In genomic region chr1:197775282-197776262, GRCh38 we compare ENCODE assay signal across 8 cellular contexts. TPM values are rescaled to one million over a fixed set of nuclear protein-coding genes. Genes with fewer than 3 reads are reported as not detected.
DNase-seq lines count a peak whose midpoint lies in the region; ATAC-seq and TF ChIP-seq lines count a peak whose summit lies in the region.

TSS of gene DENND1B (minus strand) at chr1:197775480. CDS start at chr1:197775155, 325 bp downstream.

- H3K27ac ChIP-seq in CD4-positive, alpha-beta T cell (ENCODE audit: low read depth, low read length), result peak within 1 kb of the TSS; percentile 82
- H3K27ac ChIP-seq in Panc1 (ENCODE audit: low read length), result peak within 1 kb of the TSS; percentile 75

- H3K36me3 ChIP-seq in Panc1 (ENCODE audit: control insufficient read depth, insufficient read depth, low read length), result no peaks in the 10 kb centered on the region; the same call in 1 of the 2 replicates

- no peaks in the 10 kb centered on the region for H3K27me3 ChIP-seq in CD4-positive, alpha-beta T cell (ENCODE audit: control insufficient read depth, insufficient read depth, low read length)
- H3K27me3 ChIP-seq in Panc1 (ENCODE audit: control insufficient read depth, insufficient read depth, low read length), result no peaks in the 10 kb centered on the region

- H3K27ac Mint-ChIP-seq in CD4-positive, alpha-beta T cell, result peak within 1 kb of the TSS; percentile 89
- H3K27ac Mint-ChIP-seq in nephron progenitor cell, result no peak within 1 kb of the TSS
- peak within 1 kb of the TSS; percentile 97 to 99 for H3K27ac Mint-ChIP-seq in stimulated activated naive CD8-positive, alpha-beta T cell treated with anti-CD3 and anti-CD28 coated beads, Interleukin-15, amount 100 ng/mL, for 72 hours

- POLR2A ChIA-PET in CD4-positive, alpha-beta T cell (lab: Charles Lee), result interaction anchor here (0.8 to 2.0 kb wide), 9 partner anchors 8 to 1162 kb away, joined by 3 to 15 read pairs (median 4); partner anchors contain the start of gene C1orf53
- POLR2A ChIA-PET in Panc1 (lab: Charles Lee), result no interaction called here

- intact Hi-C loops in CD4-positive, alpha-beta T cell (cut with DNase I, micrococcal nuclease), result loop anchor here (2.0 to 10.0 kb wide), 4 partner anchors 15 to 399 kb away; partner anchors contain the start of genes LHX9 (in 1 of the 2) and NEK7 (in 1 of the 2)
- intact Hi-C loops in Panc1 (cut with micrococcal nuclease; ENCODE audit: unreplicated experiment), result no loop called here

- DNase-seq in CD4-positive, alpha-beta T cell, result peak; percentile 64 to 84 (median 76)
- DNase-seq in Panc1 (ENCODE audit: low read depth, low spot score), result peak; percentile 33
- DNase-seq in activated T-cell treated with anti-CD3 and anti-CD28 coated beads, Interleukin-2, amount 50 U/mL, for 48 hours, result peak; percentile 85 to 88
- peak; percentile 45 for DNase-seq in fibroblast of mammary gland (ENCODE audit: low read depth)
- peak; percentile 82 for DNase-seq in nephron progenitor cell
- peak; percentile 86 to 89 for DNase-seq in stimulated activated naive CD8-positive, alpha-beta T cell treated with anti-CD3 and anti-CD28 coated beads, Interleukin-15, amount 100 ng/mL, for 72 hours

- no TSS peak for BruUV-seq in Panc1 (replicated peaks; lab: Mats Ljungman, UMichigan)

- in situ Hi-C loops in Panc1 (cut with HindIII; ENCODE audit: low pct_unique_long_range_greater_than_20kb, low sequenced_read_pairs), result no loop called here

- peaks cover 11% of the 10 kb centered on the region for H3K4me1 ChIP-seq in Panc1 (ENCODE audit: control insufficient read depth, insufficient read depth, low read length)

- TF ChIP-seq CTCF in CD4-positive, alpha-beta T cell (IDR thresholded peaks at IDR 0.05), result peak; percentile 15
- no peak for TF ChIP-seq CTCF in Panc1 (IDR thresholded peaks at IDR 0.05)
- TF ChIP-seq CTCF in fibroblast of mammary gland (conservative IDR thresholded peaks at IDR 0.05; ENCODE audit: control insufficient read depth, insufficient read depth, low read depth, low read length), result no peak
- no peak for TF ChIP-seq CTCF in nephron progenitor cell (IDR thresholded peaks at IDR 0.05)

- H3K36me3 Mint-ChIP-seq in CD4-positive, alpha-beta T cell (ENCODE audit: low read depth), result peaks cover 18% of the 10 kb centered on the region
- H3K36me3 Mint-ChIP-seq in nephron progenitor cell (ENCODE audit: low read depth), result no peaks in the 10 kb centered on the region

- no peaks in the 10 kb centered on the region for H3K9me3 ChIP-seq in CD4-positive, alpha-beta T cell (ENCODE audit: control insufficient read depth, low read length)
- no peaks in the 10 kb centered on the region for H3K9me3 ChIP-seq in Panc1 (ENCODE audit: control insufficient read depth, insufficient read depth, low read depth, low read length)

- H3K4me3 ChIP-seq in Panc1 (ENCODE audit: low read depth in 2 of 2, low read length in 2 of 2) (peak within 1 kb of the TSS; percentile 70 to 72), fibroblast of mammary gland (ENCODE audit: control insufficient read depth, low read depth, low read length) (peak within 1 kb of the TSS; percentile 59)

- peak within 1 kb of the TSS; percentile 94 for H3K4me3 Mint-ChIP-seq in CD4-positive, alpha-beta T cell
- peak within 1 kb of the TSS; percentile 92 for H3K4me3 Mint-ChIP-seq in nephron progenitor cell
- H3K4me3 Mint-ChIP-seq in stimulated activated naive CD8-positive, alpha-beta T cell treated with anti-CD3 and anti-CD28 coated beads, Interleukin-15, amount 100 ng/mL, for 72 hours, result peak within 1 kb of the TSS; percentile 86 to 88

- ATAC-seq in CD4-positive, alpha-beta T cell (ENCODE audit: poor library complexity), result peak; percentile 65
- ATAC-seq in GM19452 (IDR thresholded peaks at IDR 0.05; ENCODE audit: unreplicated experiment) (peak; percentile 69), HG03571 (IDR thresholded peaks at IDR 0.05; ENCODE audit: unreplicated experiment) (peak; percentile 70), Panc1 (peak; percentile 73)
- peak; percentile 77 for ATAC-seq in stimulated activated naive CD8-positive, alpha-beta T cell treated with anti-CD3 and anti-CD28 coated beads, Interleukin-15, amount 100 ng/mL, for 72 hours

- no peaks in the 10 kb centered on the region for H3K27me3 Mint-ChIP-seq in CD4-positive, alpha-beta T cell
- H3K27me3 Mint-ChIP-seq in nephron progenitor cell (ENCODE audit: low read depth, poor library complexity), result peaks cover 3% of the 10 kb centered on the region
- no peaks in the 10 kb centered on the region for H3K27me3 Mint-ChIP-seq in stimulated activated naive CD8-positive, alpha-beta T cell treated with anti-CD3 and anti-CD28 coated beads, Interleukin-15, amount 100 ng/mL, for 72 hours

- CTCF ChIA-PET in CD4-positive, alpha-beta T cell (lab: Charles Lee), result interaction anchor here (0.8 kb wide), 1 partner anchor 15 kb away, joined by 4 read pairs; no protein-coding TSS in a partner anchor
- CTCF ChIA-PET in Panc1 (lab: Charles Lee), result no interaction called here

- no peaks in the 10 kb centered on the region for H3K9me3 Mint-ChIP-seq in CD4-positive, alpha-beta T cell
- H3K9me3 Mint-ChIP-seq in nephron progenitor cell, result peaks cover 4% of the 10 kb centered on the region
- H3K9me3 Mint-ChIP-seq in stimulated activated naive CD8-positive, alpha-beta T cell treated with anti-CD3 and anti-CD28 coated beads, Interleukin-15, amount 100 ng/mL, for 72 hours, result peaks cover 0 to 5% of the 10 kb centered on the region in 2 donors

- H3K4me1 Mint-ChIP-seq in CD4-positive, alpha-beta T cell (ENCODE audit: low read depth), result peaks cover 72% of the 10 kb centered on the region
- H3K4me1 Mint-ChIP-seq in nephron progenitor cell, result peaks cover 23% of the 10 kb centered on the region
- H3K4me1 Mint-ChIP-seq in stimulated activated naive CD8-positive, alpha-beta T cell treated with anti-CD3 and anti-CD28 coated beads, Interleukin-15, amount 100 ng/mL, for 72 hours, result peaks cover 67% of the 10 kb centered on the region

RNA-seq across cellular contexts. Expression of gene DENND1B, which starts in this region (rescaled TPM):
- total RNA-seq in CD4-positive, alpha-beta T cell, result 10 to 100 TPM; 23.9 to 26.5 TPM
- 7.7 TPM for total RNA-seq in Panc1 (2021; ENCODE audit: unreplicated experiment)
- polyA plus RNA-seq in Panc1 (2012; ENCODE audit: insufficient read length), result 2.9 TPM

Comparison
In these comparisons a context has a peak if more than half of its experiments do, and no peak if none do; other contexts are left out.
1. Peak in every context shown above with its lines: DNase-seq, ATAC-seq, H3K4me3 ChIP-seq and H3K27ac ChIP-seq.
2. DNase-seq: peak in every context shown above with its lines; median percentile 88 in stimulated activated naive CD8-positive, alpha-beta T cell treated with anti-CD3 and anti-CD28 coated beads, Interleukin-15, amount 100 ng/mL, for 72 hours; 86 in activated T-cell treated with anti-CD3 and anti-CD28 coated beads, Interleukin-2, amount 50 U/mL, for 48 hours; 82 in nephron progenitor cell; 76 in CD4-positive, alpha-beta T cell; 45 in fibroblast of mammary gland; 33 in Panc1.